Comparison of ENCODE assay signal across 8 cellular contexts in the genomic region with DNA sequence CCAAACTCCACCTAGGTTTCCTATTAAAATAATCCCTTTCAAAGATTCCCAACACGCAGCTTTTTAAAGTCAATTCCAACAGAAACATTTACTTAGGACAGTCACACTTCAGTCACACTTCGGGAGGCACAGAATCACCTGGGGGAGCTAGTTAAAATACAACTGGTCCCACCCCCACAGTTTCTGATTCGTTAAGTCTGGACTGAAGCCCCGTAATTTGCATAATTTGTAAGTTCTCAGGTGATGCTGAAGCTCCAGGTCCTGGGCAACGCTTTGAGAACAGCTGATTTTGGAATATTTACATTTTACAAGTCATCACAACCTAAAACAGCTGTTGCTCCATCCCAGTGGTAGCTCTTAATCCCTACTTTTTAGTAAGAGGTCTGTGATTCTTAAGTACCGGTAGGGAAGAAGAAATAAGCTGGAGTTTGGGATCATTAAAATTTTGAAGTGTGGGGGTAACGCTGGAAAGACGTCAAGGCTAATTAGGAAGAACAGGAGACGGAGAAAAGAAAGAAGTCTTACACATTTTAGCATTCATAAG. TPM values are rescaled to one million over a fixed set of nuclear protein-coding genes. Genes with fewer than 3 reads are reported as not detected.
DNase-seq lines count a peak whose midpoint lies in the region; ATAC-seq and TF ChIP-seq lines count a peak whose summit lies in the region.

No MANE protein-coding gene starts in this region.

- intact Hi-C loops in dorsolateral prefrontal cortex (cut with DNase I), result no loop called here

- H3K4me1 Mint-ChIP-seq in activated T-cell treated with anti-CD3 and anti-CD28 coated beads, Interleukin-2, amount 50 U/mL, for 72 hours (ENCODE audit: low read depth), result peaks cover 42% of the 10 kb centered on the region
- H3K4me1 Mint-ChIP-seq in neural crest cell, result peaks cover 41% of the 10 kb centered on the region

- peak overlapping the region; percentile 93 to 95 for H3K4me3 Mint-ChIP-seq in activated T-cell treated with anti-CD3 and anti-CD28 coated beads, Interleukin-2, amount 50 U/mL, for 72 hours
- peak overlapping the region; percentile 99 for H3K4me3 Mint-ChIP-seq in neural crest cell

- H3K27ac ChIP-seq in dorsolateral prefrontal cortex, result peak overlapping the region in 16 of 59 donors; percentile 49 to 92 (median 79)

- H3K27ac Mint-ChIP-seq in activated T-cell treated with anti-CD3 and anti-CD28 coated beads, Interleukin-2, amount 50 U/mL, for 72 hours, result peak overlapping the region; percentile 91
- H3K27ac Mint-ChIP-seq in neural crest cell (ENCODE audit: unreplicated experiment), result no peak overlapping the region

- H3K9me3 Mint-ChIP-seq in activated T-cell treated with anti-CD3 and anti-CD28 coated beads, Interleukin-2, amount 50 U/mL, for 72 hours, result no peaks in the 10 kb centered on the region
- H3K9me3 Mint-ChIP-seq in neural crest cell, result no peaks in the 10 kb centered on the region

- H3K36me3 Mint-ChIP-seq in activated T-cell treated with anti-CD3 and anti-CD28 coated beads, Interleukin-2, amount 50 U/mL, for 72 hours (ENCODE audit: insufficient read depth in 2 of 2), result peaks cover 2 to 3% of the 10 kb centered on the region in 2 donors
- no peaks in the 10 kb centered on the region for H3K36me3 Mint-ChIP-seq in neural crest cell (ENCODE audit: low read depth)

- H3K27me3 ChIP-seq in dorsolateral prefrontal cortex, result no peaks in the 10 kb centered on the region

- ATAC-seq in activated T-cell treated with anti-CD3 and anti-CD28 coated beads, Interleukin-2, amount 50 U/mL, for 72 hours (replicated peaks in 1 of 2), result no peak
- no peak for ATAC-seq in GM21576 (IDR thresholded peaks at IDR 0.05; ENCODE audit: unreplicated experiment)

- DNase-seq in activated T-cell treated with anti-CD3 and anti-CD28 coated beads, Interleukin-2, amount 50 U/mL, for 72 hours, result no peak
- no peak for DNase-seq in activated T-cell treated with anti-CD3 and anti-CD28 coated beads, Interleukin-2, amount 50 U/mL, for 48 hours
- peak; percentile 37 to 78 for DNase-seq in NCI-H524 (lab: John Stamatoyannopoulos, UW)
- DNase-seq in dorsolateral prefrontal cortex, result no peak
- DNase-seq in neural crest cell (ENCODE audit: low read depth, low spot score), result no peak
- no peak for DNase-seq in HCEC 1CT
- no peak for DNase-seq in retina

- H3K4me3 ChIP-seq in dorsolateral prefrontal cortex, result peak overlapping the region; percentile 37 to 100 (median 95)

- H3K27me3 Mint-ChIP-seq in activated T-cell treated with anti-CD3 and anti-CD28 coated beads, Interleukin-2, amount 50 U/mL, for 72 hours (ENCODE audit: low read depth), result peaks cover 6% of the 10 kb centered on the region
- H3K27me3 Mint-ChIP-seq in neural crest cell (ENCODE audit: low read depth), result no peaks in the 10 kb centered on the region

- TF ChIP-seq CTCF in dorsolateral prefrontal cortex (IDR thresholded peaks at IDR 0.05 in 54 of 56, conservative IDR thresholded peaks at IDR 0.05 in 2 of 56; ENCODE audit: low read depth in 1 of 56, partially characterized antibody in 56 of 56) (no peak), neural crest cell (conservative IDR thresholded peaks at IDR 0.05) (no peak)

RNA-seq across cellular contexts. Expression of a gene that starts 1.2 kb away (rescaled TPM):
- 10 to 100 TPM; 39.2 to 46.4 TPM for total RNA-seq in activated T-cell treated with anti-CD3 and anti-CD28 coated beads, Interleukin-2, amount 50 U/mL, for 72 hours
- 10 to 100 TPM; 32.8 to 62.2 (median 44.7) TPM for total RNA-seq in dorsolateral prefrontal cortex
- 43.5 and 51.5 TPM in 2 replicates for total RNA-seq in neural crest cell

Comparison
In these comparisons a context has a peak if more than half of its experiments do, and no peak if none do; other contexts are left out.
1. DNase-seq: peak in NCI-H524 (2 of 2); none in activated T-cell treated with anti-CD3 and anti-CD28 coated beads, Interleukin-2, amount 50 U/mL, for 72 hours (0 of 2), activated T-cell treated with anti-CD3 and anti-CD28 coated beads, Interleukin-2, amount 50 U/mL, for 48 hours (0 of 2), dorsolateral prefrontal cortex (0 of 10), neural crest cell (single experiment), HCEC 1CT (single experiment) and retina (single experiment).